13 cellular contexts compared by ENCODE assay signal in the genomic region with DNA sequence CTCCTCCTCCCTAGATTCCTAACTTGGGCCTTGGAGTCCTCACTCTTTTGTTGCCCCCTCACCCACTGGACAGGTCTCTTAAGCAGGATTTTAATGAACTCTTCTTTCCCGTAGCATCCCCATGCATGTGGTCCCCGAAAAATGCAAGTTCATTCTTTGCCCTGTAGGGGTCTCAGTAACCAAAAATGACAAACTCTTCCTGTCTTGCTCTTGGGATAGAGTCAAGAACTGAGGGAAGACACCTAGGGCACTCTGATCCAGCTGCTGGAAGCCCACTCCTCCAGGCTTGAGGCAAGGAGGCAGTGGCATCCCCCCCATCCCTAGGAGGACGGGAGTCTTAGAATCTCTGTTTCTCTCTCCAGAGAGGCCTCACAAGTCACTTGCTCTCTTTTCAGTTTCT.
DNase-seq lines count a peak whose midpoint lies in the region; TF ChIP-seq lines count a peak whose summit lies in the region.
"Had no signal": no experiment of that assay in that cellular context is flagged by ENCODE, and none has a peak within 500 bp of the region (broad histone marks: within the 10 kb centered on the region; RNA-seq: fewer than 3 reads in every experiment).

No MANE protein-coding gene starts in this region.

- H3K4me3 Mint-ChIP-seq in chondrocyte (ENCODE audit: unreplicated experiment): no peak overlapping the region
- H3K4me3 Mint-ChIP-seq in immature natural killer cell: no peak overlapping the region
- H3K4me3 Mint-ChIP-seq: activated T-cell treated with anti-CD3 and anti-CD28 coated beads, Interleukin-2, amount 50 U/mL, for 72 hours; CD8-positive, alpha-beta memory T cell had no signal

- H3K9me3 Mint-ChIP-seq in chondrocyte (ENCODE audit: low read depth): no peaks in the 10 kb centered on the region
- H3K9me3 Mint-ChIP-seq in immature natural killer cell: peaks cover 2 to 20% (median 7%) of the 10 kb centered on the region in 6 donors
- H3K9me3 Mint-ChIP-seq: activated T-cell treated with anti-CD3 and anti-CD28 coated beads, Interleukin-2, amount 50 U/mL, for 72 hours had no signal

- H3K27me3 Mint-ChIP-seq in chondrocyte (ENCODE audit: low read depth) (no peaks in the 10 kb centered on the region), immature natural killer cell (ENCODE audit: low read depth in 3 of 3) (peaks cover 0 to 2% (median 0%) of the 10 kb centered on the region in 3 donors)

- H3K27ac Mint-ChIP-seq in chondrocyte (ENCODE audit: unreplicated experiment) (no peak overlapping the region), immature natural killer cell (no peak overlapping the region)
- H3K27ac Mint-ChIP-seq: activated T-cell treated with anti-CD3 and anti-CD28 coated beads, Interleukin-2, amount 50 U/mL, for 72 hours; CD8-positive, alpha-beta memory T cell had no signal

- H3K4me1 Mint-ChIP-seq in chondrocyte (ENCODE audit: low read depth) (no peaks in the 10 kb centered on the region), immature natural killer cell (no peaks in the 10 kb centered on the region)
- H3K4me1 Mint-ChIP-seq: CD8-positive, alpha-beta memory T cell had no signal

- no peak for DNase-seq in AG10803 (ENCODE audit: low read depth)
- DNase-seq in Jurkat, Clone E6-1 (ENCODE audit: low read depth, low spot score): peak; percentile 18
- DNase-seq in chondrocyte (ENCODE audit: low spot score): no peak
- DNase-seq in NCI-H2227 (lab: John Stamatoyannopoulos, UW; ENCODE audit: unreplicated experiment): no peak
- no peak for DNase-seq in stimulated activated CD4-positive, alpha-beta T cell treated with anti-CD3 and anti-CD28 coated beads, Interleukin-4, amount 100 ng/mL, for 1 hour
- no peak for DNase-seq in activated CD4-positive, alpha-beta T cell treated with anti-CD3 and anti-CD28 coated beads, Interleukin-2, amount 50 U/mL, for 48 hours
- DNase-seq in immature natural killer cell: no peak
- DNase-seq: activated T-cell treated with anti-CD3 and anti-CD28 coated beads, Interleukin-2, amount 50 U/mL, for 72 hours; CD8-positive, alpha-beta memory T cell; NCI-H1694; stimulated activated naive CD4-positive, alpha-beta T cell treated with Interleukin-2 at 50 U/mL for 16 hours had no signal

- no peak overlapping the region for H3K4me3 ChIP-seq in AG10803 (ENCODE audit: low read length)
- no peak overlapping the region for H3K4me3 ChIP-seq in Jurkat, Clone E6-1 (ENCODE audit: low read length)
- H3K4me3 ChIP-seq: esophagus muscularis mucosa had no signal

- H3K36me3 Mint-ChIP-seq in chondrocyte (ENCODE audit: low read depth): no peaks in the 10 kb centered on the region
- H3K36me3 Mint-ChIP-seq in immature natural killer cell: no peaks in the 10 kb centered on the region
- H3K36me3 Mint-ChIP-seq: CD8-positive, alpha-beta memory T cell had no signal

- TF ChIP-seq CTCF in AG10803 (conservative IDR thresholded peaks at IDR 0.05; ENCODE audit: low read length): 0 out of 2 replicates have a peak, but pooled peaks have one; percentile 2
- peak; percentile 34; the same call in 1 of the 2 replicates for TF ChIP-seq CTCF in GM12874 (IDR thresholded peaks at IDR 0.05; ENCODE audit: insufficient read depth, low read depth, low read length)
- TF ChIP-seq CTCF in chondrocyte (IDR thresholded peaks at IDR 0.05): peak; percentile 36
